ENCODE assay signal across 19 cellular contexts in the genomic region with DNA sequence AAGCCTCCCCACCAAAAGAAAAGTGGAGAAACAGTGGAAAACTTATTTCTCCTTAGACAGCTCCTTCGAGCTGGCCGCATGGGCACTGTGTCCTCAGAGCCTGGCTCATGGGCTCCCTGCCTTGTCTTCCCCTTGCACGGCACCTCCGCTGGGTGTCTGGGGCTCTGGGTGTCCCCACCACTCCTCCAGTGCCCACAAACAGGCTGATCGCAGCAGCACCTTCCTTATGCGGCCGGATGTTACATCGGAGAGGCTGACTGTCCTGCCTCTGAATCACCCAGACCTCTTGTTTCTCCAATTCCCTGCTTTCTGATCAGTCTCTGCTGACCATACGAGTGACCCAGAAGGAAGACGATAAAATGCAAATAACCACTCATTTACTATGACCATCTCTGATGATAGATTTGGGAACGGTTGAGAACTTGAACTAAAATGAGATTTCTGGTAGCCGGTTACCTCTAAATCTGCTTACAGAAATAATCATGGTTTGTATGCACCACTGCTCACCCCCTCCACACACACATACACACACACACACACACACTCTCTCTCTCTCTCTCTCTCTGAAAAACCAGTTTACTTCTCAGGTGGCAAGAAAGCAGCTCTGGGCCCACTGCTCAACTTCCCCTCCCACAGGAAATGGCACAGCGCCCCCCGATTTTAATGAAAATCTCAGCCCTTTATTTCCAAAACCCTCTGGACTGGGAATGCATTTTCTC.
DNase-seq lines count a peak whose midpoint lies in the region; ATAC-seq and TF ChIP-seq lines count a peak whose summit lies in the region.
"Had no signal": no experiment of that assay in that cellular context is flagged by ENCODE, and none has a peak within 500 bp of the region (broad histone marks: within the 10 kb centered on the region; RNA-seq: fewer than 3 reads in every experiment).

No MANE protein-coding gene starts in this region.

- H3K9me3 Mint-ChIP-seq in neural crest cell (peaks cover 5% of the 10 kb centered on the region), type B pancreatic cell (no peaks in the 10 kb centered on the region)
- H3K9me3 Mint-ChIP-seq: activated CD4-positive, alpha-beta memory T cell treated with anti-CD3 and anti-CD28 coated beads, Interleukin-2, amount 10 ng/mL, durations not matched to agents 7 days and 5 days; natural killer cell had no signal

- intact Hi-C loops in dorsolateral prefrontal cortex (cut with DNase I): loop anchor here in 1 of 2 donors (10.0 kb wide), 1 partner anchor 246 kb away; no protein-coding TSS in a partner anchor

- H3K27ac ChIP-seq in dorsolateral prefrontal cortex: peak overlapping the region in 38 of 59 donors; percentile 2 to 84 (median 51)
- H3K27ac ChIP-seq: breast epithelium, left lung, RWPE1 had no signal

- TF ChIP-seq CTCF in NB4 (IDR thresholded peaks at IDR 0.05; ENCODE audit: low read depth, low read length): no peak
- TF ChIP-seq CTCF in dorsolateral prefrontal cortex (IDR thresholded peaks at IDR 0.05 in 54 of 56, conservative IDR thresholded peaks at IDR 0.05 in 2 of 56; ENCODE audit: low read depth in 1 of 56, partially characterized antibody in 56 of 56): no peak
- no peak for TF ChIP-seq CTCF in neural crest cell (conservative IDR thresholded peaks at IDR 0.05)
- no peak for TF ChIP-seq CTCF in type B pancreatic cell (conservative IDR thresholded peaks at IDR 0.05)

- H3K27me3 ChIP-seq in dorsolateral prefrontal cortex: no peaks in the 10 kb centered on the region
- H3K27me3 ChIP-seq: breast epithelium, left lung had no signal

- H3K4me1 Mint-ChIP-seq in neural crest cell (peaks cover 41% of the 10 kb centered on the region), type B pancreatic cell (ENCODE audit: unreplicated experiment) (peaks cover 31% of the 10 kb centered on the region)
- H3K4me1 Mint-ChIP-seq: activated CD4-positive, alpha-beta memory T cell treated with anti-CD3 and anti-CD28 coated beads, Interleukin-2, amount 10 ng/mL, durations not matched to agents 7 days and 5 days had no signal

- H3K27me3 Mint-ChIP-seq in neural crest cell (ENCODE audit: low read depth): no peaks in the 10 kb centered on the region
- H3K27me3 Mint-ChIP-seq in type B pancreatic cell: peaks cover 8% of the 10 kb centered on the region
- H3K27me3 Mint-ChIP-seq: activated CD4-positive, alpha-beta memory T cell treated with anti-CD3 and anti-CD28 coated beads, Interleukin-2, amount 10 ng/mL, durations not matched to agents 7 days and 5 days had no signal

- H3K4me3 Mint-ChIP-seq in neural crest cell (no peak overlapping the region), type B pancreatic cell (no peak overlapping the region)
- H3K4me3 Mint-ChIP-seq: activated CD4-positive, alpha-beta memory T cell treated with anti-CD3 and anti-CD28 coated beads, Interleukin-2, amount 10 ng/mL, durations not matched to agents 7 days and 5 days; CD14-positive monocyte; natural killer cell had no signal

- H3K36me3 Mint-ChIP-seq in neural crest cell (ENCODE audit: low read depth): no peaks in the 10 kb centered on the region
- H3K36me3 Mint-ChIP-seq in type B pancreatic cell: no peaks in the 10 kb centered on the region
- H3K36me3 Mint-ChIP-seq: natural killer cell had no signal

- no peak for TF ChIP-seq POLR2A in NB4 (IDR thresholded peaks at IDR 0.05; ENCODE audit: extremely low read depth, insufficient read length)

- DNase-seq in ELR (ENCODE audit: low read depth) (peak; percentile 20), NB4 (ENCODE audit: low read depth) (peak; percentile 33), dorsolateral prefrontal cortex (no peak), neural crest cell (ENCODE audit: low read depth, low spot score) (no peak), GM19238 (ENCODE audit: insufficient read length, low spot score) (no peak), iPS-NIHi7 (ENCODE audit: extremely low spot score) (no peak), type B pancreatic cell (ENCODE audit: extremely low spot score, unreplicated experiment) (no peak)
- DNase-seq: activated CD4-positive, alpha-beta memory T cell treated with anti-CD3 and anti-CD28 coated beads, Interleukin-2, amount 10 ng/mL, durations not matched to agents 7 days and 5 days; activated gamma-delta T cell treated with Interleukin-2 at 50 U/mL for 16 hours; left lung; midbrain; natural killer cell; NCI-H1105; NCI-H2081 treated with DMSO at 0.1 percent for 48 hours; NK-92 treated with Interleukin-12 subunit alpha and Interleukin-12 subunit beta, amount 100 ng/mL, for 24 hours had no signal

- H3K4me3 ChIP-seq in NB4 (ENCODE audit: low read depth, low read length) (no peak overlapping the region), dorsolateral prefrontal cortex (no peak overlapping the region)
- H3K4me3 ChIP-seq: breast epithelium, left lung had no signal

- no peak for ATAC-seq in GM19463 (IDR thresholded peaks at IDR 0.05; ENCODE audit: unreplicated experiment)
- ATAC-seq: left lung, natural killer cell had no signal

- H3K27ac Mint-ChIP-seq in neural crest cell (ENCODE audit: unreplicated experiment) (peak overlapping the region; percentile 0), type B pancreatic cell (no peak overlapping the region)
- H3K27ac Mint-ChIP-seq: activated CD4-positive, alpha-beta memory T cell treated with anti-CD3 and anti-CD28 coated beads, Interleukin-2, amount 10 ng/mL, durations not matched to agents 7 days and 5 days had no signal

Comparison
In these comparisons a context has a peak if more than half of its experiments do, and no peak if none do; other contexts are left out.
1. DNase-seq: peak in ELR (single experiment) and NB4 (single experiment); none in dorsolateral prefrontal cortex (0 of 10), neural crest cell (single experiment), GM19238 (single experiment), iPS-NIHi7 (single experiment) and type B pancreatic cell (single experiment).